In the genomic region with DNA sequence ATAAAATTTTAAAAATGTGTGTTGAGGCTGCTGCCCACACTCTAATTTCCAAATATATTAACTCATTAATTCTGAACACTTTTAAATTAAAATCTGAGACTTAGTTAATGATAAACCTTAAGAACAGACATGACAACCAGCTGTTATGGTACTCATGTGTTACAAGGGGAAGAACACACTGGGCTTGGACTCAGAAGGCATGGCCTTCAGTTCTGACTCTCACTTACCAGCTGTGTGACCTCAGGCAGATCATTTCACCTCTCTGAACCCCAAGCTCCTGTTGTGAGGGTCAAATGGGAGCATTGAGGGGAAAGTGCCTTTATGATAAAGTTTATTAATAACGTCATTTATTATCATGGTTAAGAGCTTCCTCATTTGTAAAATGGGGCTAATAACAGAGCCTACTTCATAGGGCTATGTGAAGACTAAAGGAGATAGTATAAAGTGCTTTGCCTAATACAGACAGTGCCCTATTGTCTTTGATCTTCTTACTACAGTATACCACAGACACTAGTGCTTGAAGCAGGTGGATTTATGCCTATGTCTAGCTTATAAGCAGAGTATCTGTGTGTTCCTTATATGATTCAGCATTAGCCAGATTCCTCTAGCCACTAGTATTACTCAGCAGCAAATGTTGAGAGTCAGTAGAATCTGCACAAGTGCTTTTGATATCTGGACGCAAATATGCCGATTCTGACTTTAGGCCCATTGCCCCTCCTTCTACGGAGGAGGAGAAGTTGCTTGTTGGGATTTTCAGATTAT, we compare ENCODE assay signal across 21 cellular contexts.
DNase-seq lines count a peak whose midpoint lies in the region; ATAC-seq, FAIRE-seq and TF ChIP-seq lines count a peak whose summit lies in the region.
"Had no signal": no experiment of that assay in that cellular context is flagged by ENCODE, and none has a peak within 500 bp of the region (broad histone marks: within the 10 kb centered on the region; RNA-seq: fewer than 3 reads in every experiment).

No MANE protein-coding gene starts in this region.

- H3K4me1 Mint-ChIP-seq in activated T-helper 1 cell treated with anti-CD3 and anti-CD28 coated beads, Interleukin-12 subunit alpha, Interleukin-12 subunit beta, Interleukin-2, Interleukin-4 antibody, amounts not matched to agents 30 ng/mL and 10 ng/mL and 1 ng/mL, durations not matched to agents 14 hours and 24 hours and 36 hours (ENCODE audit: low read depth), result no peaks in the 10 kb centered on the region
- H3K4me1 Mint-ChIP-seq: naive B cell had no signal

- H3K9me3 ChIP-seq in DND-41 (ENCODE audit: insufficient read depth, low read length, severe bottlenecking) (no peaks in the 10 kb centered on the region), thyroid gland (no peaks in the 10 kb centered on the region)
- H3K9me3 ChIP-seq: Caco-2, HAP-1, sigmoid colon had no signal

- H3K4me1 ChIP-seq in DND-41 (ENCODE audit: insufficient read depth, low read length) (no peaks in the 10 kb centered on the region), thyroid gland (no peaks in the 10 kb centered on the region)
- H3K4me1 ChIP-seq: Caco-2, HAP-1 had no signal

- no peak for TF ChIP-seq CTCF in DND-41 (IDR thresholded peaks at IDR 0.05; ENCODE audit: borderline replicate concordance, extremely low read depth, low read length, poor library complexity, severe bottlenecking)
- TF ChIP-seq CTCF in thyroid gland (IDR thresholded peaks at IDR 0.05), result no peak

- H3K4me3 ChIP-seq in DND-41 (ENCODE audit: low read depth in 1 of 2, low read length in 2 of 2) (no peak overlapping the region), thyroid gland (replicated peaks in 1 of 3) (no peak overlapping the region)
- H3K4me3 ChIP-seq: HAP-1, sigmoid colon had no signal

- no peaks in the 10 kb centered on the region for H4K20me1 ChIP-seq in DND-41 (ENCODE audit: insufficient read depth, low read length)

- H3K9ac ChIP-seq in DND-41 (ENCODE audit: low read depth, low read length), result no peak overlapping the region

- H3K79me2 ChIP-seq in DND-41 (ENCODE audit: insufficient read depth, low read length), result no peaks in the 10 kb centered on the region

- DNase-seq in DND-41 (no peak), KG1 (lab: John Stamatoyannopoulos, UW) (no peak), thyroid gland (no peak), urothelium cell line (ENCODE audit: low spot score) (no peak)
- DNase-seq in activated T-helper 1 cell treated with anti-CD3 and anti-CD28 coated beads, Interleukin-12 subunit alpha, Interleukin-12 subunit beta, Interleukin-2, Interleukin-4 antibody, amounts not matched to agents 30 ng/mL and 10 ng/mL and 1 ng/mL, durations not matched to agents 14 hours and 24 hours and 36 hours (ENCODE audit: low spot score), result no peak
- DNase-seq: 8988T, activated T-cell treated with anti-CD3 and anti-CD28 coated beads for 4 hours, anterior cingulate cortex, Caco-2, kidney, naive B cell, NCI-H1436, NCI-H524 treated with DMSO at 0.1 percent for 48 hours, Right ventricle myocardium superior, sigmoid colon had no signal

- intact Hi-C loops in activated T-helper 1 cell treated with anti-CD3 and anti-CD28 coated beads, Interleukin-12 subunit alpha, Interleukin-12 subunit beta, Interleukin-2, Interleukin-4 antibody, amounts not matched to agents 30 ng/mL and 10 ng/mL and 1 ng/mL, durations not matched to agents 14 hours and 24 hours and 36 hours (cut with micrococcal nuclease), result no loop called here
- intact Hi-C loops in thyroid gland (cut with DNase I), result no loop called here

- 89 to 93% methylated on average over 4 of the region's 4 CpGs for WGBS in thyroid gland, 2 donors

- no peak overlapping the region for H2AFZ ChIP-seq in DND-41 (ENCODE audit: low read depth, low read length)

- no peak overlapping the region for H3K4me2 ChIP-seq in DND-41 (ENCODE audit: insufficient read depth, low read length)

- peaks cover 3% of the 10 kb centered on the region for H3K9me3 Mint-ChIP-seq in activated T-helper 1 cell treated with anti-CD3 and anti-CD28 coated beads, Interleukin-12 subunit alpha, Interleukin-12 subunit beta, Interleukin-2, Interleukin-4 antibody, amounts not matched to agents 30 ng/mL and 10 ng/mL and 1 ng/mL, durations not matched to agents 14 hours and 24 hours and 36 hours

- H3K27ac Mint-ChIP-seq in activated T-helper 1 cell treated with anti-CD3 and anti-CD28 coated beads, Interleukin-12 subunit alpha, Interleukin-12 subunit beta, Interleukin-2, Interleukin-4 antibody, amounts not matched to agents 30 ng/mL and 10 ng/mL and 1 ng/mL, durations not matched to agents 14 hours and 24 hours and 36 hours, result no peak overlapping the region
- H3K27ac Mint-ChIP-seq: IgD-negative memory B cell, naive B cell had no signal

- H3K36me3 ChIP-seq in DND-41 (ENCODE audit: insufficient read depth, low read length) (no peaks in the 10 kb centered on the region), thyroid gland (no peaks in the 10 kb centered on the region)
- H3K36me3 ChIP-seq: HAP-1, sigmoid colon had no signal

- no peak overlapping the region for H3K4me3 Mint-ChIP-seq in activated T-helper 1 cell treated with anti-CD3 and anti-CD28 coated beads, Interleukin-12 subunit alpha, Interleukin-12 subunit beta, Interleukin-2, Interleukin-4 antibody, amounts not matched to agents 30 ng/mL and 10 ng/mL and 1 ng/mL, durations not matched to agents 14 hours and 24 hours and 36 hours
- H3K4me3 Mint-ChIP-seq: IgD-negative memory B cell, naive B cell had no signal

- ATAC-seq in DND-41 (ENCODE audit: insufficient read depth, low read depth), result peak; percentile 48; the same call in 1 of the 3 replicates
- peak; percentile 66 for ATAC-seq in GM19452 (IDR thresholded peaks at IDR 0.05; ENCODE audit: unreplicated experiment)
- ATAC-seq in HG02870 (IDR thresholded peaks at IDR 0.05; ENCODE audit: unreplicated experiment), result peak; percentile 55
- ATAC-seq in HG03460 (IDR thresholded peaks at IDR 0.05; ENCODE audit: unreplicated experiment), result peak; percentile 62

- peaks cover 13% of the 10 kb centered on the region for H3K36me3 Mint-ChIP-seq in activated T-helper 1 cell treated with anti-CD3 and anti-CD28 coated beads, Interleukin-12 subunit alpha, Interleukin-12 subunit beta, Interleukin-2, Interleukin-4 antibody, amounts not matched to agents 30 ng/mL and 10 ng/mL and 1 ng/mL, durations not matched to agents 14 hours and 24 hours and 36 hours (ENCODE audit: low read depth)
- H3K36me3 Mint-ChIP-seq: naive B cell had no signal

- no peak for TF ChIP-seq POLR2A in thyroid gland (IDR thresholded peaks at IDR 0.05)

- no peak overlapping the region for H3K27ac ChIP-seq in DND-41 (ENCODE audit: low read length)
- no peak overlapping the region for H3K27ac ChIP-seq in thyroid gland
- H3K27ac ChIP-seq: sigmoid colon, VCaP had no signal

- H3K27me3 Mint-ChIP-seq in activated T-helper 1 cell treated with anti-CD3 and anti-CD28 coated beads, Interleukin-12 subunit alpha, Interleukin-12 subunit beta, Interleukin-2, Interleukin-4 antibody, amounts not matched to agents 30 ng/mL and 10 ng/mL and 1 ng/mL, durations not matched to agents 14 hours and 24 hours and 36 hours (ENCODE audit: insufficient read depth), result peaks cover 1% of the 10 kb centered on the region

- no peak for FAIRE-seq in urothelium cell line (lab: Jason Lieb, UNC)
- FAIRE-seq: kidney had no signal

- H3K27me3 ChIP-seq in DND-41 (ENCODE audit: insufficient read depth, low read length, poor library complexity) (no peaks in the 10 kb centered on the region), thyroid gland (no peaks in the 10 kb centered on the region)
- H3K27me3 ChIP-seq: sigmoid colon had no signal
